Comparison of ENCODE assay signal across 39 cellular contexts in genomic region chr4:25672756-25673155, GRCh38. TPM values are rescaled to one million over a fixed set of nuclear protein-coding genes. Genes with fewer than 3 reads are reported as not detected.
"Had no signal": no experiment of that assay in that cellular context is flagged by ENCODE, and none has a peak within 500 bp of the region (broad histone marks: within the 10 kb centered on the region; RNA-seq: fewer than 3 reads in every experiment).

No MANE protein-coding gene starts in this region.

- DNase-seq: Karpas-422, Kasumi-1, MG63, MM.1S, MV-4-11, NCI-H1048, NCI-H1092, NCI-H1092 treated with DMSO at 0.1 percent for 48 hours, NCI-H1105, NCI-H1105 treated with DMSO at 0.1 percent for 48 hours, NCI-H1417, NCI-H1417 treated with DMSO at 0.1 percent for 48 hours, NCI-H1436, NCI-H1436 treated with DMSO at 0.1 percent for 48 hours, NCI-H146, NCI-H1694, NCI-H1694 treated with DMSO at 0.1 percent for 48 hours, NCI-H187, NCI-H187 treated with DMSO at 0.1 percent for 48 hours, NCI-H1930, NCI-H2029, NCI-H2029 treated with DMSO at 0.1 percent for 48 hours, NCI-H2081, NCI-H2081 treated with DMSO at 0.1 percent for 48 hours, NCI-H2107, NCI-H2171, NCI-H2171 treated with DMSO at 0.1 percent for 48 hours, NCI-H2227 treated with DMSO at 0.1 percent for 48 hours, NCI-H226, NCI-H345, NCI-H446, NCI-H446 treated with DMSO at 0.1 percent for 48 hours, NCI-H510A, NCI-H510A treated with DMSO at 0.1 percent for 48 hours, NCI-H524 had no signal

RNA-seq across cellular contexts. Expression of gene SLC34A2, which starts 17.1 kb away (rescaled TPM):
- total RNA-seq: LHCN-M2, M059J, MCF 10A, NCI-H460 had no signal
